ENCODE assay signal across 29 cellular contexts in genomic region chr1:246203180-246203579, GRCh38.
"Had no signal": no experiment of that assay in that cellular context is flagged by ENCODE, and none has a peak within 500 bp of the region (broad histone marks: within the 10 kb centered on the region; RNA-seq: fewer than 3 reads in every experiment).

No MANE protein-coding gene starts in this region.

- H3K9me3 ChIP-seq: esophagus muscularis mucosa, left lung, lower lobe of right lung, pancreas, prostate gland, sigmoid colon, stomach, thyroid gland, upper lobe of right lung had no signal

- ATAC-seq: activated CD4-positive, CD25-positive, alpha-beta regulatory T cell treated with anti-CD3 and anti-CD28 coated beads, Interleukin-2, amount 50 U/mL, for 24 hours; activated T-helper 17 cell treated with anti-CD3 and anti-CD28 coated beads, Interleukin-2, amount 50 U/mL, for 72 hours; left lung; lower lobe of right lung; naive thymus-derived CD8-positive, alpha-beta T cell; pancreas; stimulated activated naive B cell treated with anti-CD40 and anti-IgM and Interleukin-4, amounts not matched to agents 10 μg/mL and 1 μg/mL and 100 μg/mL, for 72 hours; upper lobe of right lung had no signal

- H3K27me3 ChIP-seq: brain microvascular endothelial cell, esophagus muscularis mucosa, left lung, pancreas, sigmoid colon, stomach, thyroid gland, upper lobe of right lung had no signal

- H3K27ac ChIP-seq: brain microvascular endothelial cell, esophagus muscularis mucosa, left lung, lower lobe of right lung, pancreas, prostate gland, sigmoid colon, stomach, thyroid gland, upper lobe of right lung had no signal

- H3K4me1 ChIP-seq: esophagus muscularis mucosa, left lung, lower lobe of right lung, pancreas, prostate gland, stomach, upper lobe of right lung had no signal

- FAIRE-seq: astrocyte, frontal cortex, islet of Langerhans, pancreas, small intestine had no signal

- H3K4me3 ChIP-seq: esophagus muscularis mucosa, left lung, lower lobe of right lung, pancreas, prostate gland, sigmoid colon, stomach, thyroid gland, upper lobe of right lung had no signal

- DNase-seq: activated CD4-positive, alpha-beta T cell treated with anti-CD3 and anti-CD28 coated beads for 48 hours; activated CD4-positive, alpha-beta T cell treated with anti-CD3 and anti-CD28 coated beads, Interleukin-2, amount 50 U/mL, for 48 hours; activated CD8-positive, alpha-beta memory T cell treated with anti-CD3 and anti-CD28 coated beads, Interleukin-2, amount 50 U/mL, for 4 hours; activated gamma-delta T cell treated with Interleukin-2 at 50 U/mL for 16 hours; activated naive CD4-positive, alpha-beta T cell treated with anti-CD3 and anti-CD28 coated beads, Interleukin-2, amount 50 U/mL, for 16 hours; activated T-cell treated with anti-CD3 and anti-CD28 coated beads, Interleukin-2, amount 50 U/mL, for 1 hour; amniotic stem cell; brain microvascular endothelial cell; left lung; lower lobe of right lung; mesenchymal stem cell; naive thymus-derived CD8-positive, alpha-beta T cell; nucleus accumbens; pancreas; retina; sigmoid colon; small intestine; stimulated activated CD4-positive, alpha-beta T cell treated with anti-CD3 and anti-CD28 coated beads, Interleukin-1b, Interleukin-23, amount 100 ng/mL, for 48 hours; stimulated activated naive B cell treated with anti-CD40 and anti-IgM and Interleukin-4, amounts not matched to agents 10 μg/mL and 1 μg/mL and 100 μg/mL, for 72 hours; stomach; thyroid gland; upper lobe of right lung had no signal

- H3K36me3 ChIP-seq: brain microvascular endothelial cell, esophagus muscularis mucosa, left lung, lower lobe of right lung, pancreas, prostate gland, sigmoid colon, stomach, thyroid gland, upper lobe of right lung had no signal
